ENCODE assay signal across 24 cellular contexts in genomic region chr20:8212286-8212685, GRCh38.
DNase-seq lines count a peak whose midpoint lies in the region; ATAC-seq, FAIRE-seq and TF ChIP-seq lines count a peak whose summit lies in the region.
"Had no signal": no experiment of that assay in that cellular context is flagged by ENCODE, and none has a peak within 500 bp of the region (broad histone marks: within the 10 kb centered on the region; RNA-seq: fewer than 3 reads in every experiment).

No MANE protein-coding gene starts in this region.

- no peak overlapping the region for H3K4me3 ChIP-seq in esophagus muscularis mucosa
- no peak overlapping the region for H3K4me3 ChIP-seq in kidney (ENCODE audit: low read length in 2 of 2)
- H3K4me3 ChIP-seq: MG63, spleen, upper lobe of left lung had no signal

- intact Hi-C loops in esophagus muscularis mucosa (cut with DNase I), result loop anchor here (10.0 kb wide), 1 partner anchor 163 kb away; no protein-coding TSS in a partner anchor
- intact Hi-C loops in kidney (cut with DNase I), result no loop called here

- no peaks in the 10 kb centered on the region for H3K9me3 Mint-ChIP-seq in activated T-helper 17 cell treated with anti-CD3 and anti-CD28 coated beads, Interleukin-2, amount 50 U/mL, for 72 hours
- H3K9me3 Mint-ChIP-seq: activated naive CD4-positive, alpha-beta T cell treated with anti-CD3 and anti-CD28 coated beads for 36 hours; T-helper 1 cell treated with Interleukin-12 subunit alpha and Interleukin-12 subunit beta and Interleukin-4 antibody, amounts not matched to agents 30 μg/mL and 1 μg/mL, for 36 hours had no signal

- no peaks in the 10 kb centered on the region for H3K27me3 Mint-ChIP-seq in activated T-helper 17 cell treated with anti-CD3 and anti-CD28 coated beads, Interleukin-2, amount 50 U/mL, for 72 hours

- H3K9me3 ChIP-seq in esophagus muscularis mucosa, result no peaks in the 10 kb centered on the region
- no peaks in the 10 kb centered on the region for H3K9me3 ChIP-seq in kidney (ENCODE audit: control insufficient read depth in 1 of 2, low read length in 2 of 2)
- H3K9me3 ChIP-seq: spleen, upper lobe of left lung had no signal

- peak overlapping the region; percentile 84 for H3K27ac Mint-ChIP-seq in activated T-helper 17 cell treated with anti-CD3 and anti-CD28 coated beads, Interleukin-2, amount 50 U/mL, for 72 hours
- H3K27ac Mint-ChIP-seq: activated naive CD4-positive, alpha-beta T cell treated with anti-CD3 and anti-CD28 coated beads for 36 hours; T-helper 1 cell treated with Interleukin-12 subunit alpha and Interleukin-12 subunit beta and Interleukin-4 antibody, amounts not matched to agents 30 μg/mL and 1 μg/mL, for 36 hours had no signal

- no peaks in the 10 kb centered on the region for H3K27me3 ChIP-seq in esophagus muscularis mucosa
- H3K27me3 ChIP-seq: MG63, spleen, upper lobe of left lung had no signal

- peaks cover 34% of the 10 kb centered on the region for H3K4me1 Mint-ChIP-seq in activated T-helper 17 cell treated with anti-CD3 and anti-CD28 coated beads, Interleukin-2, amount 50 U/mL, for 72 hours

- TF ChIP-seq POLR2A in esophagus muscularis mucosa (IDR thresholded peaks at IDR 0.05; ENCODE audit: low read depth), result no peak

- H3K36me3 ChIP-seq in esophagus muscularis mucosa, result no peaks in the 10 kb centered on the region
- H3K36me3 ChIP-seq in kidney (ENCODE audit: control insufficient read depth in 1 of 2, insufficient read depth in 2 of 2, low read length in 2 of 2), result no peaks in the 10 kb centered on the region
- H3K36me3 ChIP-seq: MG63, spleen, upper lobe of left lung had no signal

- peak overlapping the region; percentile 76 for H3K4me3 Mint-ChIP-seq in activated T-helper 17 cell treated with anti-CD3 and anti-CD28 coated beads, Interleukin-2, amount 50 U/mL, for 72 hours
- H3K4me3 Mint-ChIP-seq: activated CD8-positive, alpha-beta T cell treated with anti-CD3 and anti-CD28 coated beads, Interleukin-2, amount 10 ng/mL, durations not matched to agents 7 days and 5 days; activated naive CD4-positive, alpha-beta T cell treated with anti-CD3 and anti-CD28 coated beads for 36 hours; T-helper 1 cell treated with Interleukin-12 subunit alpha and Interleukin-12 subunit beta and Interleukin-4 antibody, amounts not matched to agents 30 μg/mL and 1 μg/mL, for 36 hours had no signal

- H3K4me1 ChIP-seq in esophagus muscularis mucosa, result peaks cover 16 to 72% (median 67%) of the 10 kb centered on the region in 4 donors
- no peaks in the 10 kb centered on the region for H3K4me1 ChIP-seq in kidney (ENCODE audit: control insufficient read depth in 1 of 2, insufficient read depth in 1 of 2, low read depth in 1 of 2, low read length in 2 of 2)

- no peak for TF ChIP-seq CTCF in esophagus muscularis mucosa (IDR thresholded peaks at IDR 0.05)
- TF ChIP-seq CTCF in kidney (IDR thresholded peaks at IDR 0.05; ENCODE audit: borderline replicate concordance, extremely low read depth, insufficient read depth), result no peak

- H3K27ac ChIP-seq in esophagus muscularis mucosa (replicated peaks in 1 of 4) (no peak overlapping the region), kidney (ENCODE audit: low read depth in 2 of 2, low read length in 2 of 2) (no peak overlapping the region)
- H3K27ac ChIP-seq: upper lobe of left lung, VCaP had no signal

- H3K36me3 Mint-ChIP-seq in activated T-helper 17 cell treated with anti-CD3 and anti-CD28 coated beads, Interleukin-2, amount 50 U/mL, for 72 hours (ENCODE audit: low read depth), result no peaks in the 10 kb centered on the region

- 70% methylated on average over 3 of the region's 3 CpGs for WGBS in esophagus muscularis mucosa

- TF ChIP-seq EP300 in esophagus muscularis mucosa (IDR thresholded peaks at IDR 0.05), result no peak

- H3K9ac ChIP-seq in kidney (ENCODE audit: low read length in 2 of 2), result no peak overlapping the region

- FAIRE-seq in kidney (lab: Jason Lieb, UNC), result no peak

- no peak for DNase-seq in activated CD4-positive, CD25-positive, alpha-beta regulatory T cell treated with anti-CD3 and anti-CD28 coated beads, Interleukin-2, amount 50 U/mL, for 72 hours
- DNase-seq in esophagus muscularis mucosa (ENCODE audit: extremely low spot score) (no peak), kidney (no peak), NCI-H1436 (lab: John Stamatoyannopoulos, UW) (no peak)
- DNase-seq: activated CD8-positive, alpha-beta T cell treated with anti-CD3 and anti-CD28 coated beads, Interleukin-2, amount 10 ng/mL, durations not matched to agents 7 days and 5 days; activated naive CD4-positive, alpha-beta T cell treated with anti-CD3 and anti-CD28 coated beads for 36 hours; activated T-cell treated with anti-CD3 and anti-CD28 coated beads, Interleukin-2, amount 50 U/mL, for 1 hour; anterior cingulate cortex; caudate nucleus; erythroblast; MG63; NCI-H1694 treated with DMSO at 0.1 percent for 48 hours; NCI-H345; nucleus accumbens; retina; spleen; stimulated activated CD4-positive, alpha-beta T cell treated with anti-CD3 and anti-CD28 coated beads, Interleukin-4, amount 100 ng/mL, for 24 hours; upper lobe of left lung had no signal

- ATAC-seq in activated CD4-positive, CD25-positive, alpha-beta regulatory T cell treated with anti-CD3 and anti-CD28 coated beads, Interleukin-2, amount 50 U/mL, for 24 hours, result peak; percentile 32 to 46
- ATAC-seq in HG02885 (IDR thresholded peaks at IDR 0.05; ENCODE audit: poor library complexity, unreplicated experiment), result peak; percentile 42
- peak; percentile 33 for ATAC-seq in activated T-helper 17 cell treated with anti-CD3 and anti-CD28 coated beads, Interleukin-2, amount 50 U/mL, for 72 hours (replicated peaks)
- no peak for ATAC-seq in HG03571 (IDR thresholded peaks at IDR 0.05; ENCODE audit: unreplicated experiment)
- ATAC-seq: activated CD8-positive, alpha-beta T cell treated with anti-CD3 and anti-CD28 coated beads, Interleukin-2, amount 10 ng/mL, durations not matched to agents 7 days and 5 days had no signal
